In the genomic region with DNA sequence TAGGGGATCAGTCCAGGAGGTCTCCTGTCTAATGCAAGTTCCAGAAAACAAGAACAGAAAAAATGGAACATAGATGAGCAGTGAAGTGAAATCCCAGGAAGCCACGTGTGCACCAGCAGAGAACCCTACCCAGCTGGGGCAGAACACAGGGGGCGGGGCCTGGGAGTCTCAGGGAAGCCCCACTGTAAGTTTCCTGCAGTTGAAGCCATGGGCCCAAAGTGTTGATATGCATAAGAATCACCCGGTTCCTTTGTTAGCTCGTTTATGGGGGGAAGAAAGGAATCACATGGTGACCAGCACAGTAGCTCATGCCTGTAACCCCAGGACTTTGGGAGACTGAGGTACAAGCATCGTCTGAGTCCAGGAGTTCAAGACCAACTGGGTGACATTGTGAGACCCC, we compare ENCODE assay signal across 18 cellular contexts.
"Had no signal": no experiment of that assay in that cellular context is flagged by ENCODE, and none has a peak within 500 bp of the region (broad histone marks: within the 10 kb centered on the region; RNA-seq: fewer than 3 reads in every experiment).

No MANE protein-coding gene starts in this region.

- H3K27ac Mint-ChIP-seq: activated CD4-positive, alpha-beta T cell treated with anti-CD3 and anti-CD28 coated beads for 36 hours; mesothelial cell of epicardium; nephron; stimulated activated naive B cell treated with anti-CD40 and anti-IgM and Interleukin-4, amounts not matched to agents 10 μg/mL and 1 μg/mL and 100 μg/mL, for 72 hours had no signal

- H3K36me3 ChIP-seq: esophagus muscularis mucosa, spleen, thoracic aorta, upper lobe of left lung had no signal

- H3K4me3 Mint-ChIP-seq: activated CD4-positive, alpha-beta T cell treated with anti-CD3 and anti-CD28 coated beads for 36 hours; mesothelial cell of epicardium; nephron; stimulated activated naive B cell treated with anti-CD40 and anti-IgM and Interleukin-4, amounts not matched to agents 10 μg/mL and 1 μg/mL and 100 μg/mL, for 72 hours had no signal

- H3K27me3 ChIP-seq: body of pancreas, esophagus muscularis mucosa, upper lobe of left lung had no signal

- H3K4me3 ChIP-seq: body of pancreas, esophagus muscularis mucosa, lung, spleen, thoracic aorta, upper lobe of left lung had no signal

- DNase-seq: activated CD4-positive, alpha-beta T cell treated with anti-CD3 and anti-CD28 coated beads for 36 hours; activated CD4-positive, alpha-beta T cell treated with anti-CD3 and anti-CD28 coated beads, Interleukin-2, amount 50 U/mL, for 48 hours; activated naive CD4-positive, alpha-beta T cell; body of pancreas; dermis blood vessel endothelial cell; effector memory CD4-positive, alpha-beta T cell; islet precursor cell; nucleus accumbens; spleen; stimulated activated naive B cell treated with anti-CD40 and anti-IgM and Interleukin-4, amounts not matched to agents 10 μg/mL and 1 μg/mL and 100 μg/mL, for 72 hours; upper lobe of left lung had no signal

- H3K4me1 Mint-ChIP-seq: activated CD4-positive, alpha-beta T cell treated with anti-CD3 and anti-CD28 coated beads for 36 hours; mesothelial cell of epicardium; nephron; stimulated activated naive B cell treated with anti-CD40 and anti-IgM and Interleukin-4, amounts not matched to agents 10 μg/mL and 1 μg/mL and 100 μg/mL, for 72 hours had no signal

- FAIRE-seq: endothelial cell of umbilical vein, TTC549 had no signal

- H3K9me3 ChIP-seq: body of pancreas, thoracic aorta, upper lobe of left lung had no signal

- H3K4me1 ChIP-seq: body of pancreas, esophagus muscularis mucosa, spleen, upper lobe of left lung had no signal

- H3K36me3 Mint-ChIP-seq: mesothelial cell of epicardium; stimulated activated naive B cell treated with anti-CD40 and anti-IgM and Interleukin-4, amounts not matched to agents 10 μg/mL and 1 μg/mL and 100 μg/mL, for 72 hours had no signal

- ATAC-seq: activated CD4-positive, alpha-beta T cell treated with anti-CD3 and anti-CD28 coated beads for 36 hours; body of pancreas; stimulated activated naive B cell treated with anti-CD40 and anti-IgM and Interleukin-4, amounts not matched to agents 10 μg/mL and 1 μg/mL and 100 μg/mL, for 72 hours had no signal

- H3K27ac ChIP-seq: body of pancreas, esophagus muscularis mucosa, spleen, thoracic aorta, upper lobe of left lung had no signal
